14 cellular contexts compared by ENCODE assay signal in genomic region chr11:20113147-20113435, GRCh38. TPM values are rescaled to one million over a fixed set of nuclear protein-coding genes. Genes with fewer than 3 reads are reported as not detected.
DNase-seq lines count a peak whose midpoint lies in the region; ATAC-seq, FAIRE-seq and TF ChIP-seq lines count a peak whose summit lies in the region.
"Had no signal": no experiment of that assay in that cellular context is flagged by ENCODE, and none has a peak within 500 bp of the region (broad histone marks: within the 10 kb centered on the region; RNA-seq: fewer than 3 reads in every experiment).

No MANE protein-coding gene starts in this region.

- TF ChIP-seq POLR2A in heart left ventricle (IDR thresholded peaks at IDR 0.05), result no peak

- intact Hi-C loops in heart left ventricle (cut with DNase I) (loop anchor here in 9 of 10 donors (5.0 kb wide), 2 partner anchors 66 to 161 kb away; no protein-coding TSS in a partner anchor), Right ventricle myocardium superior (cut with DNase I) (loop anchor here (5.0 kb wide), 1 partner anchor 161 kb away; no protein-coding TSS in a partner anchor), left colon (cut with DNase I, micrococcal nuclease) (loop anchor here (5.0 to 10.0 kb wide), 3 partner anchors 158 to 548 kb away; no protein-coding TSS in a partner anchor), upper lobe of right lung (cut with DNase I) (no loop called here)

- WGBS in heart left ventricle, 4 donors, result 52 to 67% (median 60%) methylated on average over 5 of the region's 5 CpGs

- TF ChIP-seq CTCF in heart left ventricle (IDR thresholded peaks at IDR 0.05), result no peak
- no peak for TF ChIP-seq CTCF in chondrocyte (IDR thresholded peaks at IDR 0.05)
- TF ChIP-seq CTCF in upper lobe of right lung (IDR thresholded peaks at IDR 0.05), result no peak

- peak overlapping the region in 11 of 12 donors; percentile 58 to 87 (median 77) for H3K27ac ChIP-seq in heart left ventricle
- H3K27ac ChIP-seq in upper lobe of right lung, result peak overlapping the region; percentile 37

- H3K9me3 Mint-ChIP-seq in chondrocyte (ENCODE audit: low read depth), result no peaks in the 10 kb centered on the region
- H3K9me3 Mint-ChIP-seq: naive B cell had no signal

- H3K9me3 ChIP-seq in heart left ventricle, result no peaks in the 10 kb centered on the region
- no peaks in the 10 kb centered on the region for H3K9me3 ChIP-seq in upper lobe of right lung

- no peak overlapping the region for H3K4me3 Mint-ChIP-seq in chondrocyte (ENCODE audit: unreplicated experiment)

- no peaks in the 10 kb centered on the region for H3K27me3 Mint-ChIP-seq in chondrocyte (ENCODE audit: low read depth)

- H3K36me3 Mint-ChIP-seq in chondrocyte (ENCODE audit: low read depth), result peaks cover 31% of the 10 kb centered on the region
- H3K36me3 Mint-ChIP-seq: naive B cell had no signal

- ATAC-seq in heart left ventricle (no peak), Right ventricle myocardium superior (ENCODE audit: poor library complexity) (no peak), left colon (peak; percentile 1), upper lobe of right lung (no peak), HG02588 (IDR thresholded peaks at IDR 0.05; ENCODE audit: unreplicated experiment) (no peak)

- H3K27me3 ChIP-seq in heart left ventricle, result no peaks in the 10 kb centered on the region
- H3K27me3 ChIP-seq in upper lobe of right lung, result no peaks in the 10 kb centered on the region

- H3K4me3 ChIP-seq in heart left ventricle, result no peak overlapping the region
- no peak overlapping the region for H3K4me3 ChIP-seq in upper lobe of right lung

- H3K4me1 Mint-ChIP-seq in chondrocyte (ENCODE audit: low read depth), result peaks cover 85% of the 10 kb centered on the region

- H3K36me3 ChIP-seq in heart left ventricle (peaks cover 0 to 64% (median 38%) of the 10 kb centered on the region in 9 donors), upper lobe of right lung (peaks cover 38% of the 10 kb centered on the region)

- H3K4me1 ChIP-seq in heart left ventricle (peaks cover 0 to 26% (median 18%) of the 10 kb centered on the region in 12 donors), upper lobe of right lung (peaks cover 10% of the 10 kb centered on the region)

- peak overlapping the region; percentile 98 for H3K27ac Mint-ChIP-seq in chondrocyte (ENCODE audit: unreplicated experiment)

- DNase-seq in heart left ventricle, result no peak
- no peak for DNase-seq in Right ventricle myocardium superior
- DNase-seq in chondrocyte (ENCODE audit: low spot score), result no peak
- DNase-seq in left colon, result no peak
- no peak for DNase-seq in upper lobe of right lung
- no peak for DNase-seq in frontal cortex (ENCODE audit: low spot score in 2 of 2)
- no peak for DNase-seq in DMS114 treated with DMSO at 0.1 percent for 48 hours (lab: John Stamatoyannopoulos, UW; ENCODE audit: unreplicated experiment)
- DNase-seq: activated CD8-positive, alpha-beta memory T cell treated with anti-CD3 and anti-CD28 coated beads, Interleukin-2, amount 50 U/mL, for 48 hours; naive B cell; NCI-H1092; SHP77 treated with DMSO at 0.1 percent for 48 hours had no signal

- no peak for FAIRE-seq in frontal cortex (lab: Jason Lieb, UNC)
- FAIRE-seq: H1 had no signal

RNA-seq across cellular contexts. Expression of gene DBX1, which starts 47.2 kb away (rescaled TPM):
- total RNA-seq in heart left ventricle, result not detected
- polyA plus RNA-seq in heart left ventricle, result not detected
- not detected for total RNA-seq in Right ventricle myocardium superior
- total RNA-seq in chondrocyte, result not detected in 3 replicates
- total RNA-seq in left colon, result not detected
- not detected for total RNA-seq in upper lobe of right lung
- total RNA-seq in frontal cortex, result not detected
- total RNA-seq: A673, H1 had no signal
- polyA plus RNA-seq: H1 had no signal
